In genomic region chr5:140372971-140373487, GRCh38 we compare ENCODE assay signal across 8 cellular contexts. TPM values are rescaled to one million over a fixed set of nuclear protein-coding genes. Genes with fewer than 3 reads are reported as not detected.
DNase-seq lines count a peak whose midpoint lies in the region; ATAC-seq, FAIRE-seq and TF ChIP-seq lines count a peak whose summit lies in the region.

No MANE protein-coding gene starts in this region.

- ATAC-seq in A549 = peak; percentile 92 to 95
- ATAC-seq in T-cell (replicated peaks in 1 of 4) = peak; percentile 47 to 67 (median 64)
- ATAC-seq in HG02884 (IDR thresholded peaks at IDR 0.05; ENCODE audit: unreplicated experiment) = no peak

- no peak overlapping the region for H3K9ac ChIP-seq in smooth muscle cell (ENCODE audit: low read depth)

- no peaks in the 10 kb centered on the region for H3K27me3 Mint-ChIP-seq in T-cell

- POLR2A ChIA-PET in A549 (lab: Yijun Ruan, JAX) (interaction anchor here (0.5 to 1.0 kb wide), 2 partner anchors 28 to 173 kb away, joined by 3 to 7 read pairs; partner anchors contain the start of gene ANKHD1), T-cell (lab: Charles Lee) (no interaction called here)

- no peaks in the 10 kb centered on the region for H3K9me3 ChIP-seq in A549
- no peaks in the 10 kb centered on the region for H3K9me3 ChIP-seq in smooth muscle cell (replicated peaks; ENCODE audit: low read depth)

- CTCF ChIA-PET in A549 (lab: Yijun Ruan, JAX) (interaction anchor here (0.6 to 4.6 kb wide), 35 partner anchors 11 to 350 kb away, joined by 3 to 71 read pairs (median 4); partner anchors contain the start of genes EIF4EBP3, HARS1, HARS2 and SLC4A9), T-cell (lab: Charles Lee) (interaction anchor here (0.6 to 1.7 kb wide), 23 partner anchors 8 to 1066 kb away, joined by 3 to 11 read pairs (median 3); partner anchors contain the start of genes CD14 (in 1 of the 2), HBEGF (in 1 of the 2) and SLC4A9 (in 1 of the 2))

- no peak overlapping the region for H3K27ac Mint-ChIP-seq in T-cell

- H2AFZ ChIP-seq in smooth muscle cell (ENCODE audit: low read depth) = peak overlapping the region; percentile 35

- H3K4me1 ChIP-seq in A549 (no peaks in the 10 kb centered on the region), smooth muscle cell (ENCODE audit: low read depth) (no peaks in the 10 kb centered on the region)

- H3K4me3 Mint-ChIP-seq in T-cell = no peak overlapping the region

- peak; percentile 76 to 85 for TF ChIP-seq RAD21 in A549 (conservative IDR thresholded peaks at IDR 0.05 in 1 of 2, IDR thresholded peaks at IDR 0.05 in 1 of 2)

- no peaks in the 10 kb centered on the region for H3K79me2 ChIP-seq in smooth muscle cell (ENCODE audit: low read depth)

- H3K4me2 ChIP-seq in A549 (peak overlapping the region; percentile 30; the same call in 2 of the 3 replicates), smooth muscle cell (no peak overlapping the region)

- H3K27me3 ChIP-seq in bronchial epithelial cell (ENCODE audit: control insufficient read depth, insufficient read depth, low read length) (no peaks in the 10 kb centered on the region), smooth muscle cell (ENCODE audit: low read depth) (no peaks in the 10 kb centered on the region)

- peaks cover 1 to 7% (median 2%) of the 10 kb centered on the region in 3 donors for H3K4me1 Mint-ChIP-seq in T-cell

- DNase-seq in A549 (ENCODE audit: low read depth in 1 of 2, low spot score in 1 of 2) (peak; percentile 79 to 82), MV-4-11 (lab: John Stamatoyannopoulos, UW) (peak; percentile 45), T-cell (peak in 19 of 34 experiments; percentile 5 to 43 (median 20)), bronchial epithelial cell (ENCODE audit: low read depth) (peak; percentile 67), inferior parietal cortex (ENCODE audit: extremely low spot score) (peak; percentile 76), smooth muscle cell (lab: John Stamatoyannopoulos, UW; ENCODE audit: unreplicated experiment) (peak; percentile 19)

- H3K9me3 Mint-ChIP-seq in T-cell = no peaks in the 10 kb centered on the region

- no peaks in the 10 kb centered on the region for H4K20me1 ChIP-seq in smooth muscle cell (ENCODE audit: low read depth)

- no peaks in the 10 kb centered on the region for H3K36me3 ChIP-seq in bronchial epithelial cell (ENCODE audit: control insufficient read depth, insufficient read depth, low read length)
- no peaks in the 10 kb centered on the region for H3K36me3 ChIP-seq in smooth muscle cell (ENCODE audit: low read depth)

- no peak for TF ChIP-seq EP300 in A549 (IDR thresholded peaks at IDR 0.05)

- no peak for FAIRE-seq in A549 (lab: Jason Lieb, UNC)
- FAIRE-seq in bronchial epithelial cell (lab: Jason Lieb, UNC) = no peak

- H3K4me3 ChIP-seq in A549 (no peak overlapping the region), bronchial epithelial cell (ENCODE audit: low read depth, low read length) (no peak overlapping the region), smooth muscle cell (no peak overlapping the region)

- peak overlapping the region in 1 of 2 experiments; percentile 50; a peak in 1 of 6 replicates for H3K27ac ChIP-seq in A549
- no peak overlapping the region for H3K27ac ChIP-seq in smooth muscle cell (ENCODE audit: low read depth)

- H3F3A ChIP-seq in smooth muscle cell (ENCODE audit: low read depth) = no peaks in the 10 kb centered on the region

- whole genome bisulfite sequencing in A549 (ENCODE audit: missing lambda C conversion rate) = 27% methylated on average over 2 of the region's 2 CpGs
- 50% methylated on average over 1 of the region's 2 CpGs for WGBS in smooth muscle cell (ENCODE audit: low lambda C conversion rate)

- H3K36me3 Mint-ChIP-seq in T-cell = no peaks in the 10 kb centered on the region

- TF ChIP-seq CTCF in A549 (IDR thresholded peaks at IDR 0.05) (peak; percentile 74), GM12874 (IDR thresholded peaks at IDR 0.05; ENCODE audit: insufficient read depth, low read depth, low read length) (peak; percentile 90), bronchial epithelial cell (IDR thresholded peaks at IDR 0.05; ENCODE audit: insufficient read depth, low read length, severe bottlenecking) (peak; percentile 89), smooth muscle cell (IDR thresholded peaks at IDR 0.05; ENCODE audit: borderline replicate concordance, insufficient read depth, poor library complexity, severe bottlenecking) (peak; percentile 65)

- no peak for TF ChIP-seq POLR2A in A549 (IDR thresholded peaks at IDR 0.05; ENCODE audit: low read length)

TF ChIP-seq in A549, 52 proteins besides CTCF, POLR2A, EP300 and RAD21:
- TF ChIP-seq SMC3 (IDR thresholded peaks at IDR 0.05) (peak; percentile 63), MAZ (IDR thresholded peaks at IDR 0.05; ENCODE audit: borderline replicate concordance, low read depth, low read length) (no peak)

RNA-seq across cellular contexts. Expression of gene SLC4A9, which starts 13.0 kb away (rescaled TPM):
- polyA plus RNA-seq in A549 (2011; rRNA removed) = not detected in 2 replicates
- 0.01 TPM in 1 of 2 replicates, not detected in the other for polyA plus RNA-seq in A549 (2012; cell fraction: cytosol; rRNA removed)
- polyA plus RNA-seq in A549 (2012; cell fraction: nucleus; rRNA removed) = 0.02 and 0.06 TPM in 2 replicates
- polyA plus RNA-seq in A549 (2017; fragmentation: RNase III; extraction: RNeasy Plus Mini Kit Qiagen cat#74134 plus additional on column Dnase treatment) = not detected in 3 replicates
- 0.08 TPM in 1 of 2 replicates, not detected in the other for polyA minus RNA-seq in A549 (2011; rRNA and poly(A)+ RNA removed)
- under 1 TPM in 1 of 5 donors, not detected in 4; 0.18 TPM for total RNA-seq in T-cell
- total RNA-seq in bronchial epithelial cell = 0.38 TPM in 1 of 2 replicates, not detected in the other
- total RNA-seq in smooth muscle cell = not detected in 2 replicates
- polyA plus RNA-seq in smooth muscle cell = not detected in 2 replicates

RNA-seq across cellular contexts. Expression of gene HBEGF, which starts 26.6 kb away (rescaled TPM):
- polyA plus RNA-seq in A549 (2011; rRNA removed) (4.2 and 5.0 TPM in 2 replicates), A549 (2017; fragmentation: RNase III; extraction: RNeasy Plus Mini Kit Qiagen cat#74134 plus additional on column Dnase treatment) (3.4 to 5.1 TPM (median 3.5 TPM) in 3 replicates), smooth muscle cell (33.8 and 37.1 TPM in 2 replicates)
- polyA plus RNA-seq in A549 (2012; cell fraction: cytosol; rRNA removed) = 3.0 and 4.3 TPM in 2 replicates
- polyA plus RNA-seq in A549 (2012; cell fraction: nucleus; rRNA removed) = 4.0 and 6.1 TPM in 2 replicates
- polyA minus RNA-seq in A549 (2011; rRNA and poly(A)+ RNA removed) = 1.3 and 1.4 TPM in 2 replicates
- total RNA-seq in T-cell (1 to 10 TPM in 3 of 5 donors, under 1 TPM in 2; 0.47 to 2.8 (median 1.9) TPM), bronchial epithelial cell (23.8 and 76.6 TPM in 2 replicates), smooth muscle cell (36.7 and 46.0 TPM in 2 replicates)

RNA-seq across cellular contexts. Expression of gene ANKHD1, which starts 28.6 kb away (rescaled TPM):
- polyA plus RNA-seq in A549 (2011; rRNA removed) (94.1 and 111 TPM in 2 replicates), A549 (2017; fragmentation: RNase III; extraction: RNeasy Plus Mini Kit Qiagen cat#74134 plus additional on column Dnase treatment) (44.8 to 46.9 TPM (median 46.3 TPM) in 3 replicates), smooth muscle cell (37.9 and 50.0 TPM in 2 replicates)
- polyA plus RNA-seq in A549 (2012; cell fraction: cytosol; rRNA removed) = 25.2 and 28.8 TPM in 2 replicates
- polyA plus RNA-seq in A549 (2012; cell fraction: nucleus; rRNA removed) = 42.9 and 52.2 TPM in 2 replicates
- 113 and 129 TPM in 2 replicates for polyA minus RNA-seq in A549 (2011; rRNA and poly(A)+ RNA removed)
- total RNA-seq in T-cell (100 to 1,000 TPM; 184 to 220 (median 203) TPM), bronchial epithelial cell (77.1 and 85.8 TPM in 2 replicates), smooth muscle cell (45.7 and 56.1 TPM in 2 replicates)

Comparison
In these comparisons a context has a peak if more than half of its experiments do, and no peak if none do; other contexts are left out.
1. DNase-seq: peak in every context shown above with its lines; median percentile 80 in A549; 76 in inferior parietal cortex; 67 in bronchial epithelial cell; 45 in MV-4-11; 20 in T-cell; 19 in smooth muscle cell.